8 cellular contexts compared by ENCODE assay signal in genomic region chr19:43562698-43563241, GRCh38. TPM values are rescaled to one million over a fixed set of nuclear protein-coding genes. Genes with fewer than 3 reads are reported as not detected.
DNase-seq lines count a peak whose midpoint lies in the region; ATAC-seq and TF ChIP-seq lines count a peak whose summit lies in the region.

No MANE protein-coding gene starts in this region.

- peak; percentile 67 for ATAC-seq in HG02763 (IDR thresholded peaks at IDR 0.05; ENCODE audit: unreplicated experiment)

- H3K4me3 ChIP-seq in osteoblast (ENCODE audit: insufficient read depth, low read length): no peak overlapping the region
- no peak overlapping the region for H3K4me3 ChIP-seq in testis

- H3K36me3 ChIP-seq in osteoblast (ENCODE audit: insufficient read depth, low read length): peaks cover 4% of the 10 kb centered on the region
- no peaks in the 10 kb centered on the region for H3K36me3 ChIP-seq in testis (ENCODE audit: low read depth, missing control alignments)

- H3K9me3 ChIP-seq in osteoblast (ENCODE audit: low read depth, low read length) (no peaks in the 10 kb centered on the region), testis (no peaks in the 10 kb centered on the region)

- H2AFZ ChIP-seq in osteoblast (ENCODE audit: low read length): peak overlapping the region; percentile 58

- H3K4me1 ChIP-seq in osteoblast (ENCODE audit: insufficient read depth, low read length) (peaks cover 28% of the 10 kb centered on the region), testis (no peaks in the 10 kb centered on the region)

- DNase-seq in EL (peak; percentile 90), NCI-H774 (lab: John Stamatoyannopoulos, UW) (peak; percentile 61), epithelial cell of prostate (ENCODE audit: low read depth, low spot score) (no peak), osteoblast (ENCODE audit: insufficient read length, low spot score, missing footprints) (peak; percentile 95), testis (peak; percentile 60), NCI-H526 treated with DMSO at 0.1 percent for 48 hours (lab: John Stamatoyannopoulos, UW) (no peak)
- DNase-seq in activated CD8-positive, alpha-beta memory T cell treated with anti-CD3 and anti-CD28 coated beads, Interleukin-2, amount 50 U/mL, for 1 hour (ENCODE audit: extremely low read depth): peak; percentile 69

- H3K4me2 ChIP-seq in osteoblast (ENCODE audit: insufficient read depth, low read length): peak overlapping the region; percentile 14

- peaks cover 30% of the 10 kb centered on the region for H3K79me2 ChIP-seq in osteoblast (ENCODE audit: insufficient read depth, low read length)

- H3K27me3 ChIP-seq in osteoblast (ENCODE audit: insufficient read depth, low read length) (no peaks in the 10 kb centered on the region), testis (no peaks in the 10 kb centered on the region)

- H3K27ac ChIP-seq in epithelial cell of prostate: peak overlapping the region; percentile 50
- peak overlapping the region; percentile 89 for H3K27ac ChIP-seq in osteoblast (ENCODE audit: low read depth, low read length)
- peak overlapping the region in 1 of 2 donors; percentile 7 for H3K27ac ChIP-seq in testis

- no peaks in the 10 kb centered on the region for H4K20me1 ChIP-seq in osteoblast (ENCODE audit: insufficient read depth, low read length)

- intact Hi-C loops in testis (cut with DNase I; ENCODE audit: low total_unique reads): no loop called here

- 65 to 74% methylated on average over 14 of the region's 14 CpGs for WGBS in testis, 2 donors

- no peak for TF ChIP-seq POLR2A in testis (IDR thresholded peaks at IDR 0.05)

- no peak for TF ChIP-seq CTCF in osteoblast (IDR thresholded peaks at IDR 0.05; ENCODE audit: extremely low read depth, low read depth, low read length)
- TF ChIP-seq CTCF in testis (IDR thresholded peaks at IDR 0.05): no peak

RNA-seq across cellular contexts. Expression of gene XRCC1, which starts 12.6 kb away (rescaled TPM):
- total RNA-seq in osteoblast (21.4 and 22.7 TPM in 2 replicates), testis (10 to 100 TPM; 40.6 to 44.8 TPM)
- 49.1 TPM for polyA plus RNA-seq in testis (ENCODE audit: insufficient read depth, low read depth, low replicate concordance)

RNA-seq across cellular contexts. Expression of gene PINLYP, which starts 12.8 kb away (rescaled TPM):
- total RNA-seq in osteoblast (0.72 and 2.9 TPM in 2 replicates), testis (1 to 10 TPM; 5.8 to 5.9 TPM)
- 9.9 TPM for polyA plus RNA-seq in testis (ENCODE audit: insufficient read depth, low read depth, low replicate concordance)

RNA-seq across cellular contexts. Expression of gene ZNF575, which starts 29.8 kb away (rescaled TPM):
- 0.29 and 0.72 TPM in 2 replicates for total RNA-seq in osteoblast
- 1 to 10 TPM; 1.1 to 1.7 TPM for total RNA-seq in testis
- 2.4 TPM for polyA plus RNA-seq in testis (ENCODE audit: insufficient read depth, low read depth, low replicate concordance)

RNA-seq across cellular contexts. Expression of gene IRGQ, which starts 33.2 kb away (rescaled TPM):
- total RNA-seq in osteoblast (18.9 and 23.2 TPM in 2 replicates), testis (10 to 100 TPM; 26.4 to 29.0 TPM)
- polyA plus RNA-seq in testis (ENCODE audit: insufficient read depth, low read depth, low replicate concordance): 6.0 TPM

RNA-seq across cellular contexts. Expression of gene ZNF576, which starts 33.6 kb away (rescaled TPM):
- total RNA-seq in osteoblast: 7.4 and 9.4 TPM in 2 replicates
- total RNA-seq in testis: 10 to 100 TPM; 14.6 to 17.9 TPM
- 23.1 TPM for polyA plus RNA-seq in testis (ENCODE audit: insufficient read depth, low read depth, low replicate concordance)

Comparison
In these comparisons a context has a peak if more than half of its experiments do, and no peak if none do; other contexts are left out.
1. DNase-seq: peak in EL (single experiment), NCI-H774 (single experiment), activated CD8-positive, alpha-beta memory T cell treated with anti-CD3 and anti-CD28 coated beads, Interleukin-2, amount 50 U/mL, for 1 hour (single experiment), osteoblast (single experiment) and testis (single experiment); none in epithelial cell of prostate (single experiment) and NCI-H526 treated with DMSO at 0.1 percent for 48 hours (single experiment).